Comparison of ENCODE assay signal across 10 cellular contexts in the genomic region with DNA sequence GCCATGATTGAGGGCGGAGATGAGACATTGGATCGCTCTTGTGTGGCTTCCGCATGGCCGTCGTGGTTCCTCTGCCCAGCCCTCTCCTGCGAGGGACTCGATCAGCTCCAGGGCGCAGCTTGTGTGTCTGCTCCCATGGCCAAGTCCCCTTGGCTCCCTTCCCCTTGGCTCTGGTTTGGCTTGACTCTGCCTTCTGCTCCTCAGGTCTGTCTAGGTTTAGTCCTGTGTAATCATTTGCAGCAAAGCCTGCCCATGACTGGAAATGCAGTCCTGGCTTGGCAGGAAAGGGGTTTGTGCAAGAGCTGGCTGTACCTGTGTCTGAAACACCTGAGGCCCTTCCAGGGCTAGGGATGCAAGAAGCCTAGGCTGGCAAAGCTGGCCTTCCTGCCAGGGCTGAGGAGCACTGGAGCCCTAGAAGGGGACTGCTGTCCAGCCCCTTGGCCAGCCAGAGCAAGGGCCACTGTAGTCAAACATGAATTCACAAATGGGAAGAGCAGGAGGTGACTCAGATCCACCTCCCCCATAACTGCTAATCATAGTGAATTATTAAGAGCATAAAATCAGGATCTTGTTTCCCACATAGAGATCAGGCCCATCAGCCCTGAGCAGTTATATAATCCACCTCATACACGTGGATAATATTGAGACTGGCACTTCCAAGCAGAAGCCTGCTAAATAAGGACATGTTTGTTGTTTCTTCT.
DNase-seq lines count a peak whose midpoint lies in the region; ATAC-seq and TF ChIP-seq lines count a peak whose summit lies in the region.
"Had no signal": no experiment of that assay in that cellular context is flagged by ENCODE, and none has a peak within 500 bp of the region (broad histone marks: within the 10 kb centered on the region; RNA-seq: fewer than 3 reads in every experiment).

No MANE protein-coding gene starts in this region.

- TF ChIP-seq POLR2A in breast epithelium (IDR thresholded peaks at IDR 0.05), result no peak

- TF ChIP-seq CTCF in breast epithelium (IDR thresholded peaks at IDR 0.05) (no peak), lung (IDR thresholded peaks at IDR 0.05; ENCODE audit: control extremely low read depth, extremely low read depth) (no peak)

- peak overlapping the region; percentile 85 to 93 for H3K27ac ChIP-seq in breast epithelium
- peak overlapping the region in 1 of 2 donors; percentile 48 for H3K27ac ChIP-seq in lung (ENCODE audit: low read depth in 1 of 2, low read length in 1 of 2)
- H3K27ac ChIP-seq: tibial artery had no signal

- H3K36me3 ChIP-seq in breast epithelium (no peaks in the 10 kb centered on the region), lung (ENCODE audit: control insufficient read depth in 2 of 2, insufficient read depth in 2 of 2, low read length in 2 of 2) (no peaks in the 10 kb centered on the region)
- H3K36me3 ChIP-seq: tibial artery had no signal

- DNase-seq in COR-L47 (lab: John Stamatoyannopoulos, UW) (peak; percentile 67), NCI-H2029 treated with DMSO at 0.1 percent for 48 hours (lab: John Stamatoyannopoulos, UW) (peak; percentile 99), breast epithelium (ENCODE audit: low spot score in 2 of 2) (peak; percentile 91 to 98), lung (ENCODE audit: low spot score) (peak; percentile 81), SIG-M5 (lab: John Stamatoyannopoulos, UW) (no peak)
- DNase-seq: effector CD8-positive, alpha-beta T cell; tibial artery had no signal

- H3K4me3 ChIP-seq in breast epithelium (peak overlapping the region in 2 of 3 donors; percentile 30 to 59), lung (no peak overlapping the region)
- H3K4me3 ChIP-seq: tibial artery had no signal

- no peaks in the 10 kb centered on the region for H3K9me3 ChIP-seq in breast epithelium
- no peaks in the 10 kb centered on the region for H3K9me3 ChIP-seq in lung (ENCODE audit: control insufficient read depth in 2 of 2, insufficient read depth in 1 of 2, low read length in 1 of 2)
- H3K9me3 ChIP-seq: tibial artery had no signal

- peaks cover 0 to 7% of the 10 kb centered on the region in 2 donors for H3K4me1 ChIP-seq in breast epithelium
- peaks cover 0 to 11% of the 10 kb centered on the region in 2 donors for H3K4me1 ChIP-seq in lung (ENCODE audit: control insufficient read depth in 2 of 2, insufficient read depth in 2 of 2, low read length in 2 of 2)

- no peaks in the 10 kb centered on the region for H3K27me3 ChIP-seq in breast epithelium
- H3K27me3 ChIP-seq in lung (ENCODE audit: control insufficient read depth, insufficient read depth), result no peaks in the 10 kb centered on the region
- H3K27me3 ChIP-seq: tibial artery had no signal

- 67 to 86% methylated on average over 9 of the region's 9 CpGs for WGBS in lung, 2 donors

- intact Hi-C loops in breast epithelium (cut with DNase I; ENCODE audit: low total_unique reads), result no loop called here

- ATAC-seq in lung (ENCODE audit: insufficient read depth, low FRiP score), result peak; percentile 69
- no peak for ATAC-seq in HG02610 (IDR thresholded peaks at IDR 0.05; ENCODE audit: unreplicated experiment)
- no peak for ATAC-seq in HG03457 (IDR thresholded peaks at IDR 0.05; ENCODE audit: unreplicated experiment)
- no peak for ATAC-seq in HG03175 (IDR thresholded peaks at IDR 0.05; ENCODE audit: unreplicated experiment)
